Comparison of ENCODE assay signal across 16 cellular contexts in the genomic region with DNA sequence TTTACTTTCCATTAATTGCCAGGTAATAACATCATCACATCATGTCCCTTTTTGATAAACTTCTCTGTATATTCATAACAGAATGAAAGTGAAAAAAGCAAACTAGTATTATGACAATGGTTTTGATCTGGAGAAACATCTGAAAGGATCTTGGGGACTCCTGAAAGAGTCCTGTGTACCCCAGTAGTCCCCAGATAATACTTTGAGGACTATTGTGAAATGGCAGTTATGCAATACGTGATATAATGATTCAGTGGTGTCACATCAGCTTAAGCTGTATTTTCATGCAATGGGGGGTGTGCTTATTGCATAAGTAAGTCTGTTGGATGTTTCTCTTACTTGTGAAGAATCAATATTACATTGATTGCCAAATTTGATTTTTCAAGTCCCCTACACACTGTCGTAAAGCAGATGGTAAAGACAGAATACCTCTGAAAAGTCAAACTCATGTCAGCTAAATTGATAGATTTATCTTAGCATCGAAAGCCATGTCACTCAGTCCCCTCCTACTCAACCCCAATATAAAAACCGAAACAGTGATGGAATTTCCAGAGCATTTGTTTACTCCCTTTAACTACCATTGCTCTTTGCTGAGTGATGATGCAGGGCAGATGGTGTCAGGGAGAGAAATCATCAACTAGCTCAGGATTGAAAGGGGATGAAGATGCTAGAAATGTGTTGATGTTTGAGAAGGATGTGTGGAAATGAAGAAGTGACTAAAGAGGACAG.
DNase-seq lines count a peak whose midpoint lies in the region; ATAC-seq and TF ChIP-seq lines count a peak whose summit lies in the region.
"Had no signal": no experiment of that assay in that cellular context is flagged by ENCODE, and none has a peak within 500 bp of the region (broad histone marks: within the 10 kb centered on the region; RNA-seq: fewer than 3 reads in every experiment).

No MANE protein-coding gene starts in this region.

- no peak overlapping the region for H4K8ac ChIP-seq in IMR-90 (ENCODE audit: low read depth in 2 of 2, low read length in 2 of 2)

- TF ChIP-seq CTCF in IMR-90 (conservative IDR thresholded peaks at IDR 0.05; ENCODE audit: low read depth, low read length): no peak
- no peak for TF ChIP-seq CTCF in smooth muscle cell (IDR thresholded peaks at IDR 0.05; ENCODE audit: borderline replicate concordance, insufficient read depth, poor library complexity, severe bottlenecking)
- TF ChIP-seq CTCF in CD4-positive, alpha-beta T cell (IDR thresholded peaks at IDR 0.05): no peak

- peaks cover 31% of the 10 kb centered on the region for H3K4me1 Mint-ChIP-seq in activated naive CD8-positive, alpha-beta T cell treated with anti-CD3 and anti-CD28 coated beads, Interleukin-2, amount 50 U/mL, for 24 hours
- peaks cover 35% of the 10 kb centered on the region for H3K4me1 Mint-ChIP-seq in activated naive CD8-positive, alpha-beta T cell treated with anti-CD3 and anti-CD28 coated beads for 36 hours
- H3K4me1 Mint-ChIP-seq in activated T-helper 1 cell treated with anti-CD3 and anti-CD28 coated beads, Interleukin-12 subunit alpha, Interleukin-12 subunit beta, Interleukin-2, Interleukin-4 antibody, amounts not matched to agents 30 ng/mL and 10 ng/mL and 1 ng/mL, durations not matched to agents 14 hours and 24 hours and 36 hours (ENCODE audit: low read depth): peaks cover 49% of the 10 kb centered on the region
- H3K4me1 Mint-ChIP-seq in CD4-positive, alpha-beta T cell (ENCODE audit: low read depth): peaks cover 6% of the 10 kb centered on the region

- no peak overlapping the region for H4K91ac ChIP-seq in IMR-90 (ENCODE audit: insufficient read depth, low read depth, low read length)

- CTCF ChIA-PET in IMR-90 (lab: Yijun Ruan, JAX): no interaction called here
- CTCF ChIA-PET in CD4-positive, alpha-beta T cell (lab: Charles Lee): interaction anchor here (0.6 kb wide), 1 partner anchor 161 kb away, joined by 4 read pairs; no protein-coding TSS in a partner anchor

- 0 out of 2 replicates have a peak overlapping the region, but pooled peaks have one; percentile 28 for H3K18ac ChIP-seq in IMR-90 (ENCODE audit: low read depth, low read length)

- TF ChIP-seq POLR2A in IMR-90 (IDR thresholded peaks at IDR 0.05; ENCODE audit: low read depth, low read length): no peak

- no peaks in the 10 kb centered on the region for H3K79me2 ChIP-seq in smooth muscle cell (ENCODE audit: low read depth)

- H3K27ac ChIP-seq in IMR-90 (ENCODE audit: insufficient read depth, low read length): no peak overlapping the region
- peak overlapping the region; percentile 29 for H3K27ac ChIP-seq in smooth muscle cell (ENCODE audit: low read depth)
- no peak overlapping the region for H3K27ac ChIP-seq in CD4-positive, alpha-beta T cell (ENCODE audit: low read depth, low read length)
- H3K27ac ChIP-seq: stomach had no signal

- H2BK5ac ChIP-seq in IMR-90 (ENCODE audit: low read depth, low read length, poor library complexity, severe bottlenecking): no peak overlapping the region

- H3K9me1 ChIP-seq in IMR-90 (ENCODE audit: insufficient read depth, low read length): no peaks in the 10 kb centered on the region

- no peaks in the 10 kb centered on the region for H3K36me3 ChIP-seq in IMR-90 (ENCODE audit: control insufficient read depth, insufficient read depth, low read length)
- no peaks in the 10 kb centered on the region for H3K36me3 ChIP-seq in smooth muscle cell (ENCODE audit: low read depth)
- H3K36me3 ChIP-seq: stomach had no signal

- intact Hi-C loops in IMR-90 (cut with micrococcal nuclease): loop anchor here (5.0 to 10.0 kb wide), 3 partner anchors 123 to 269 kb away; no protein-coding TSS in a partner anchor
- intact Hi-C loops in activated T-helper 1 cell treated with anti-CD3 and anti-CD28 coated beads, Interleukin-12 subunit alpha, Interleukin-12 subunit beta, Interleukin-2, Interleukin-4 antibody, amounts not matched to agents 30 ng/mL and 10 ng/mL and 1 ng/mL, durations not matched to agents 14 hours and 24 hours and 36 hours (cut with micrococcal nuclease): loop anchor here (1.0 to 10.0 kb wide), 10 partner anchors 8 to 1883 kb away; a partner anchor contains a TSS
- intact Hi-C loops in CD4-positive, alpha-beta T cell (cut with DNase I, micrococcal nuclease): no loop called here

- H3F3A ChIP-seq in smooth muscle cell (ENCODE audit: low read depth): peaks cover 32% of the 10 kb centered on the region

- no peaks in the 10 kb centered on the region for H3K36me3 Mint-ChIP-seq in activated naive CD8-positive, alpha-beta T cell treated with anti-CD3 and anti-CD28 coated beads, Interleukin-2, amount 50 U/mL, for 24 hours (ENCODE audit: low read depth)
- no peaks in the 10 kb centered on the region for H3K36me3 Mint-ChIP-seq in activated naive CD8-positive, alpha-beta T cell treated with anti-CD3 and anti-CD28 coated beads for 36 hours
- peaks cover 1% of the 10 kb centered on the region for H3K36me3 Mint-ChIP-seq in activated T-helper 1 cell treated with anti-CD3 and anti-CD28 coated beads, Interleukin-12 subunit alpha, Interleukin-12 subunit beta, Interleukin-2, Interleukin-4 antibody, amounts not matched to agents 30 ng/mL and 10 ng/mL and 1 ng/mL, durations not matched to agents 14 hours and 24 hours and 36 hours (ENCODE audit: low read depth)
- H3K36me3 Mint-ChIP-seq in CD4-positive, alpha-beta T cell (ENCODE audit: low read depth): no peaks in the 10 kb centered on the region

- BruUV-seq in IMR-90 (replicated peaks; lab: Mats Ljungman, UMichigan): no TSS peak

- H2BK120ac ChIP-seq in IMR-90 (ENCODE audit: low read depth, low read length): no peak overlapping the region

- H4K5ac ChIP-seq in IMR-90 (ENCODE audit: low read depth, low read length): no peak overlapping the region

- no CpG with 5 or more reads among the region's 4 CpGs for WGBS in IMR-90 (ENCODE audit: extremely low coverage in 2 of 2, insufficient read length in 1 of 2), 2 experiments
- 68% methylated on average over 4 of the region's 4 CpGs for WGBS in smooth muscle cell (ENCODE audit: low lambda C conversion rate)

- H3K56ac ChIP-seq in IMR-90 (ENCODE audit: extremely low read depth, insufficient read depth, low read length): no peak overlapping the region

- no peak overlapping the region for H3K4me3 Mint-ChIP-seq in activated naive CD8-positive, alpha-beta T cell treated with anti-CD3 and anti-CD28 coated beads, Interleukin-2, amount 50 U/mL, for 24 hours
- H3K4me3 Mint-ChIP-seq in activated naive CD8-positive, alpha-beta T cell treated with anti-CD3 and anti-CD28 coated beads for 36 hours: no peak overlapping the region
- peak overlapping the region; percentile 23 for H3K4me3 Mint-ChIP-seq in activated T-helper 1 cell treated with anti-CD3 and anti-CD28 coated beads, Interleukin-12 subunit alpha, Interleukin-12 subunit beta, Interleukin-2, Interleukin-4 antibody, amounts not matched to agents 30 ng/mL and 10 ng/mL and 1 ng/mL, durations not matched to agents 14 hours and 24 hours and 36 hours
- no peak overlapping the region for H3K4me3 Mint-ChIP-seq in CD4-positive, alpha-beta T cell
- H3K4me3 Mint-ChIP-seq: activated naive CD8-positive, alpha-beta T cell treated with anti-CD3 and anti-CD28 coated beads, Interleukin-2, amount 10 ng/mL, durations not matched to agents 7 days and 5 days had no signal

- no peaks in the 10 kb centered on the region for H3K27me3 ChIP-seq in IMR-90 (ENCODE audit: control insufficient read depth, insufficient read depth, low read length)
- no peaks in the 10 kb centered on the region for H3K27me3 ChIP-seq in smooth muscle cell (ENCODE audit: low read depth)
- H3K27me3 ChIP-seq in CD4-positive, alpha-beta T cell (ENCODE audit: control insufficient read depth, insufficient read depth, low read length): no peaks in the 10 kb centered on the region
- H3K27me3 ChIP-seq: stomach had no signal

- POLR2A ChIA-PET in IMR-90 (lab: Charles Lee; ENCODE audit: unreplicated experiment): no interaction called here
- POLR2A ChIA-PET in CD4-positive, alpha-beta T cell (lab: Charles Lee): no interaction called here

- H3K23ac ChIP-seq in IMR-90 (ENCODE audit: low read depth, low read length): no peak overlapping the region

- dilution Hi-C loops in IMR-90 (cut with HindIII; ENCODE audit: low sequenced_read_pairs, unreplicated experiment): no loop called here

- no peak overlapping the region for H2BK20ac ChIP-seq in IMR-90 (ENCODE audit: low read depth, low read length)

- H3K27ac Mint-ChIP-seq in activated naive CD8-positive, alpha-beta T cell treated with anti-CD3 and anti-CD28 coated beads, Interleukin-2, amount 50 U/mL, for 24 hours: peak overlapping the region; percentile 15
- no peak overlapping the region for H3K27ac Mint-ChIP-seq in activated naive CD8-positive, alpha-beta T cell treated with anti-CD3 and anti-CD28 coated beads for 36 hours
- peak overlapping the region; percentile 91 for H3K27ac Mint-ChIP-seq in activated T-helper 1 cell treated with anti-CD3 and anti-CD28 coated beads, Interleukin-12 subunit alpha, Interleukin-12 subunit beta, Interleukin-2, Interleukin-4 antibody, amounts not matched to agents 30 ng/mL and 10 ng/mL and 1 ng/mL, durations not matched to agents 14 hours and 24 hours and 36 hours
- no peak overlapping the region for H3K27ac Mint-ChIP-seq in CD4-positive, alpha-beta T cell
- H3K27ac Mint-ChIP-seq: activated naive CD8-positive, alpha-beta T cell treated with anti-CD3 and anti-CD28 coated beads, Interleukin-2, amount 10 ng/mL, durations not matched to agents 7 days and 5 days had no signal

- H2AK5ac ChIP-seq in IMR-90 (ENCODE audit: low read depth, low read length): no peak overlapping the region

- no peaks in the 10 kb centered on the region for H3K79me1 ChIP-seq in IMR-90 (ENCODE audit: low read depth in 1 of 2, low read length in 2 of 2)

- H2AK9ac ChIP-seq in IMR-90 (replicated peaks; ENCODE audit: low read depth, low read length, poor library complexity): no peak overlapping the region

- no peak for DNase-seq in activated naive CD8-positive, alpha-beta T cell treated with anti-CD3 and anti-CD28 coated beads, Interleukin-2, amount 50 U/mL, for 24 hours
- no peak for DNase-seq in activated naive CD8-positive, alpha-beta T cell treated with anti-CD3 and anti-CD28 coated beads for 36 hours
- no peak for DNase-seq in IMR-90
- DNase-seq in activated T-helper 1 cell treated with anti-CD3 and anti-CD28 coated beads, Interleukin-12 subunit alpha, Interleukin-12 subunit beta, Interleukin-2, Interleukin-4 antibody, amounts not matched to agents 30 ng/mL and 10 ng/mL and 1 ng/mL, durations not matched to agents 14 hours and 24 hours and 36 hours (ENCODE audit: low spot score): no peak
- no peak for DNase-seq in smooth muscle cell (lab: John Stamatoyannopoulos, UW; ENCODE audit: unreplicated experiment)
- no peak for DNase-seq in CD4-positive, alpha-beta T cell
- DNase-seq: activated naive CD8-positive, alpha-beta T cell treated with anti-CD3 and anti-CD28 coated beads, Interleukin-2, amount 10 ng/mL, durations not matched to agents 7 days and 5 days; central memory CD4-positive, alpha-beta T cell; effector CD8-positive, alpha-beta T cell; left colon; NCI-H1694; NCI-H446 treated with DMSO at 0.1 percent for 48 hours; posterior cingulate gyrus; stomach had no signal

- no peaks in the 10 kb centered on the region for H3K27me3 Mint-ChIP-seq in activated naive CD8-positive, alpha-beta T cell treated with anti-CD3 and anti-CD28 coated beads, Interleukin-2, amount 50 U/mL, for 24 hours
- H3K27me3 Mint-ChIP-seq in activated naive CD8-positive, alpha-beta T cell treated with anti-CD3 and anti-CD28 coated beads for 36 hours: no peaks in the 10 kb centered on the region
- H3K27me3 Mint-ChIP-seq in activated T-helper 1 cell treated with anti-CD3 and anti-CD28 coated beads, Interleukin-12 subunit alpha, Interleukin-12 subunit beta, Interleukin-2, Interleukin-4 antibody, amounts not matched to agents 30 ng/mL and 10 ng/mL and 1 ng/mL, durations not matched to agents 14 hours and 24 hours and 36 hours (ENCODE audit: insufficient read depth): no peaks in the 10 kb centered on the region
- no peaks in the 10 kb centered on the region for H3K27me3 Mint-ChIP-seq in CD4-positive, alpha-beta T cell
- H3K27me3 Mint-ChIP-seq: activated naive CD8-positive, alpha-beta T cell treated with anti-CD3 and anti-CD28 coated beads, Interleukin-2, amount 10 ng/mL, durations not matched to agents 7 days and 5 days had no signal

- H3K4me1 ChIP-seq in IMR-90 (ENCODE audit: control insufficient read depth, insufficient read depth, low read length) (peaks cover 4% of the 10 kb centered on the region), smooth muscle cell (ENCODE audit: low read depth) (peaks cover 43% of the 10 kb centered on the region)

- no peaks in the 10 kb centered on the region for H4K20me1 ChIP-seq in IMR-90 (ENCODE audit: insufficient read depth, low read length)
- no peaks in the 10 kb centered on the region for H4K20me1 ChIP-seq in smooth muscle cell (ENCODE audit: low read depth)

- H3K9me3 ChIP-seq in IMR-90 (ENCODE audit: control insufficient read depth, insufficient read depth, low read length): no peaks in the 10 kb centered on the region
- H3K9me3 ChIP-seq in smooth muscle cell (replicated peaks; ENCODE audit: low read depth): no peaks in the 10 kb centered on the region
- H3K9me3 ChIP-seq in CD4-positive, alpha-beta T cell (ENCODE audit: control insufficient read depth, low read length): no peaks in the 10 kb centered on the region
- H3K9me3 ChIP-seq: stomach had no signal

- H3K14ac ChIP-seq in IMR-90 (replicated peaks; ENCODE audit: low read depth, low read length): no peak overlapping the region

- TF ChIP-seq RAD21 in IMR-90 (IDR thresholded peaks at IDR 0.05; ENCODE audit: low read length): no peak

- no peaks in the 10 kb centered on the region for H3K9me3 Mint-ChIP-seq in activated naive CD8-positive, alpha-beta T cell treated with anti-CD3 and anti-CD28 coated beads, Interleukin-2, amount 50 U/mL, for 24 hours
- no peaks in the 10 kb centered on the region for H3K9me3 Mint-ChIP-seq in activated naive CD8-positive, alpha-beta T cell treated with anti-CD3 and anti-CD28 coated beads for 36 hours
- H3K9me3 Mint-ChIP-seq in activated T-helper 1 cell treated with anti-CD3 and anti-CD28 coated beads, Interleukin-12 subunit alpha, Interleukin-12 subunit beta, Interleukin-2, Interleukin-4 antibody, amounts not matched to agents 30 ng/mL and 10 ng/mL and 1 ng/mL, durations not matched to agents 14 hours and 24 hours and 36 hours: no peaks in the 10 kb centered on the region
- H3K9me3 Mint-ChIP-seq in CD4-positive, alpha-beta T cell: no peaks in the 10 kb centered on the region
- H3K9me3 Mint-ChIP-seq: activated naive CD8-positive, alpha-beta T cell treated with anti-CD3 and anti-CD28 coated beads, Interleukin-2, amount 10 ng/mL, durations not matched to agents 7 days and 5 days had no signal

- H3K4me3 ChIP-seq in IMR-90 (ENCODE audit: insufficient read depth, low read depth, low read length) (no peak overlapping the region), smooth muscle cell (no peak overlapping the region)
- H3K4me3 ChIP-seq: stomach had no signal

- no peak overlapping the region for H3K4ac ChIP-seq in IMR-90 (ENCODE audit: low read depth, low read length)

- H2BK15ac ChIP-seq in IMR-90 (ENCODE audit: low read depth, low read length): no peak overlapping the region

- in situ Hi-C loops in IMR-90 (cut with MboI; ENCODE audit: low sequenced_read_pairs): no loop called here

- no peak overlapping the region for H3K9ac ChIP-seq in IMR-90 (ENCODE audit: low read depth, low read length)
- no peak overlapping the region for H3K9ac ChIP-seq in smooth muscle cell (ENCODE audit: low read depth)

- no peak overlapping the region for H3K4me2 ChIP-seq in IMR-90 (ENCODE audit: low read depth, low read length)
- H3K4me2 ChIP-seq in smooth muscle cell: peak overlapping the region; percentile 6

- H2AFZ ChIP-seq in IMR-90 (replicated peaks; ENCODE audit: low read length, poor library complexity) (no peak overlapping the region), smooth muscle cell (ENCODE audit: low read depth) (peak overlapping the region; percentile 52)

- ATAC-seq in activated naive CD8-positive, alpha-beta T cell treated with anti-CD3 and anti-CD28 coated beads, Interleukin-2, amount 50 U/mL, for 24 hours: peak; percentile 53
- ATAC-seq in IMR-90 (ENCODE audit: low read depth) (no peak), HG02642 (IDR thresholded peaks at IDR 0.05; ENCODE audit: poor library complexity, unreplicated experiment) (no peak), GM21576 (IDR thresholded peaks at IDR 0.05; ENCODE audit: unreplicated experiment) (no peak)
- ATAC-seq in CD4-positive, alpha-beta T cell (ENCODE audit: poor library complexity): no peak
- ATAC-seq: left colon had no signal

Comparison
In these comparisons a context has a peak if more than half of its experiments do, and no peak if none do; other contexts are left out.
1. H3K27ac Mint-ChIP-seq: peak in activated naive CD8-positive, alpha-beta T cell treated with anti-CD3 and anti-CD28 coated beads, Interleukin-2, amount 50 U/mL, for 24 hours (single experiment) and activated T-helper 1 cell treated with anti-CD3 and anti-CD28 coated beads, Interleukin-12 subunit alpha, Interleukin-12 subunit beta, Interleukin-2, Interleukin-4 antibody, amounts not matched to agents 30 ng/mL and 10 ng/mL and 1 ng/mL, durations not matched to agents 14 hours and 24 hours and 36 hours (single experiment); none in activated naive CD8-positive, alpha-beta T cell treated with anti-CD3 and anti-CD28 coated beads for 36 hours (single experiment) and CD4-positive, alpha-beta T cell (single experiment).
2. intact Hi-C loops: an anchor here in IMR-90 (5.0 to 10.0 kb wide) and activated T-helper 1 cell treated with anti-CD3 and anti-CD28 coated beads, Interleukin-12 subunit alpha, Interleukin-12 subunit beta, Interleukin-2, Interleukin-4 antibody, amounts not matched to agents 30 ng/mL and 10 ng/mL and 1 ng/mL, durations not matched to agents 14 hours and 24 hours and 36 hours (1.0 to 10.0 kb wide); none called in CD4-positive, alpha-beta T cell.